Comparison of ENCODE assay signal across 28 cellular contexts in the genomic region with DNA sequence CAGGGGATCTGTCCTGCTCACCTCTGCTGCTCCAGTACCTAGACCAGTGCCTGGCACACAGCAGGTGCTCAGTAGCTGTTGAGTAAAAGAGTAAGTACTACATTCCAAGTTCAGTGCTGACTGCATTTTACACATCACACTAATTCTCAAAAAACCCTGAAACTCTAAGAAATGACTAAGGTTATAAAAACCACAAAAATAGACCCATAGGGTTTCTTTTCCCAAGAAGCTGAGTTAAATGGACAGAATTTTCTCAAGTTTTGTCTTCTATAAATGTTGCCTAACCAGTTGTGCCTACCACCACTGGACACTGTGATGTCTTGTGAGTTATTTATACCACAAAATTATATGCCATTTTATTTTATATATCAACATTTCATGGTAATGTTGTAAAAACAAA.
"Had no signal": no experiment of that assay in that cellular context is flagged by ENCODE, and none has a peak within 500 bp of the region (broad histone marks: within the 10 kb centered on the region; RNA-seq: fewer than 3 reads in every experiment).

No MANE protein-coding gene starts in this region.

- H3K4me3 Mint-ChIP-seq: activated CD4-positive, alpha-beta memory T cell treated with anti-CD3 and anti-CD28 coated beads for 36 hours; activated CD4-positive, alpha-beta T cell treated with anti-CD3 and anti-CD28 coated beads, Interleukin-2, amount 10 ng/mL, durations not matched to agents 7 days and 5 days; activated naive CD8-positive, alpha-beta T cell treated with anti-CD3 and anti-CD28 coated beads, Interleukin-2, amount 50 U/mL, for 24 hours; activated T-cell treated with anti-CD3 and anti-CD28 coated beads, Interleukin-2, amount 50 U/mL, for 4 hours; brain; T-cell had no signal

- H3K9me3 Mint-ChIP-seq: activated CD4-positive, alpha-beta memory T cell treated with anti-CD3 and anti-CD28 coated beads for 36 hours; activated CD4-positive, alpha-beta T cell treated with anti-CD3 and anti-CD28 coated beads, Interleukin-2, amount 10 ng/mL, durations not matched to agents 7 days and 5 days; activated naive CD4-positive, alpha-beta T cell treated with anti-CD3 and anti-CD28 coated beads, Interleukin-2, amount 50 U/mL, for 72 hours; activated naive CD8-positive, alpha-beta T cell treated with anti-CD3 and anti-CD28 coated beads, Interleukin-2, amount 50 U/mL, for 24 hours; activated T-cell treated with anti-CD3 and anti-CD28 coated beads, Interleukin-2, amount 50 U/mL, for 4 hours had no signal

- DNase-seq: activated CD4-positive, alpha-beta memory T cell treated with anti-CD3 and anti-CD28 coated beads for 36 hours; activated CD4-positive, alpha-beta T cell treated with anti-CD3 and anti-CD28 coated beads, Interleukin-2, amount 10 ng/mL, durations not matched to agents 7 days and 5 days; activated CD4-positive, CD25-positive, alpha-beta regulatory T cell; activated CD8-positive, alpha-beta memory T cell treated with anti-CD3 and anti-CD28 coated beads for 24 hours; activated effector memory CD4-positive, alpha-beta T cell treated with anti-CD3 and anti-CD28 coated beads, Interleukin-2, amount 50 U/mL, for 16 hours; activated naive CD4-positive, alpha-beta T cell treated with Interleukin-2 at 50 U/mL for 16 hours; activated naive CD8-positive, alpha-beta T cell treated with anti-CD3 and anti-CD28 coated beads, Interleukin-2, amount 50 U/mL, for 24 hours; activated T-cell treated with anti-CD3 and anti-CD28 coated beads, Interleukin-2, amount 50 U/mL, for 4 hours; amniotic stem cell; Kasumi-1; NCI-H1048; NCI-H1417; NCI-H2029; NCI-H2107; NCI-H345; NCI-H510A; NCI-H526 treated with DMSO at 0.1 percent for 48 hours; NCI-H82; NK-92 treated with Interleukin-12 subunit alpha and Interleukin-12 subunit beta, amount 100 ng/mL, for 24 hours; OCI-M1; RPMI8226; T-cell had no signal

- H3K4me1 Mint-ChIP-seq: activated CD4-positive, alpha-beta T cell treated with anti-CD3 and anti-CD28 coated beads, Interleukin-2, amount 10 ng/mL, durations not matched to agents 7 days and 5 days; activated naive CD8-positive, alpha-beta T cell treated with anti-CD3 and anti-CD28 coated beads, Interleukin-2, amount 50 U/mL, for 24 hours; brain; T-cell had no signal

- ATAC-seq: activated naive CD8-positive, alpha-beta T cell treated with anti-CD3 and anti-CD28 coated beads, Interleukin-2, amount 50 U/mL, for 24 hours; activated T-cell treated with anti-CD3 and anti-CD28 coated beads, Interleukin-2, amount 50 U/mL, for 4 hours; Panc1; Right ventricle myocardium inferior; T-cell had no signal

- H3K27me3 Mint-ChIP-seq: activated CD4-positive, alpha-beta memory T cell treated with anti-CD3 and anti-CD28 coated beads for 36 hours; activated CD4-positive, alpha-beta T cell treated with anti-CD3 and anti-CD28 coated beads, Interleukin-2, amount 10 ng/mL, durations not matched to agents 7 days and 5 days; activated naive CD8-positive, alpha-beta T cell treated with anti-CD3 and anti-CD28 coated beads, Interleukin-2, amount 50 U/mL, for 24 hours; brain; T-cell had no signal

- H3K27ac ChIP-seq: SK-N-MC, VCaP had no signal

- H3K27ac Mint-ChIP-seq: activated CD4-positive, alpha-beta memory T cell treated with anti-CD3 and anti-CD28 coated beads for 36 hours; activated CD4-positive, alpha-beta T cell treated with anti-CD3 and anti-CD28 coated beads, Interleukin-2, amount 10 ng/mL, durations not matched to agents 7 days and 5 days; activated naive CD4-positive, alpha-beta T cell treated with anti-CD3 and anti-CD28 coated beads, Interleukin-2, amount 50 U/mL, for 72 hours; activated naive CD8-positive, alpha-beta T cell treated with anti-CD3 and anti-CD28 coated beads, Interleukin-2, amount 50 U/mL, for 24 hours; brain; T-cell had no signal

- H3K36me3 Mint-ChIP-seq: activated CD4-positive, alpha-beta memory T cell treated with anti-CD3 and anti-CD28 coated beads for 36 hours; activated naive CD4-positive, alpha-beta T cell treated with anti-CD3 and anti-CD28 coated beads, Interleukin-2, amount 50 U/mL, for 72 hours; brain; T-cell had no signal

- H3K4me3 ChIP-seq: SK-N-MC had no signal
